Comparison of ENCODE assay signal across 9 cellular contexts in genomic region chr2:66437601-66438497, GRCh38. TPM values are rescaled to one million over a fixed set of nuclear protein-coding genes. Genes with fewer than 3 reads are reported as not detected.
DNase-seq lines count a peak whose midpoint lies in the region; ATAC-seq and TF ChIP-seq lines count a peak whose summit lies in the region.
"Had no signal": no experiment of that assay in that cellular context is flagged by ENCODE, and none has a peak within 500 bp of the region (broad histone marks: within the 10 kb centered on the region; RNA-seq: fewer than 3 reads in every experiment).

No MANE protein-coding gene starts in this region.

- H3K4me1 Mint-ChIP-seq in neural crest cell = peaks cover 45% of the 10 kb centered on the region

- no peaks in the 10 kb centered on the region for H4K20me1 ChIP-seq in fibroblast of lung (ENCODE audit: control insufficient read depth, extremely low read depth, insufficient read depth, low read length)

- no peaks in the 10 kb centered on the region for H3K9me3 Mint-ChIP-seq in neural crest cell

- H3K27ac ChIP-seq in AG04450 (ENCODE audit: low read depth, low read length) = peak overlapping the region; percentile 95
- peak overlapping the region; percentile 93 for H3K27ac ChIP-seq in fibroblast of lung (ENCODE audit: insufficient read depth, low read length)

- H2AFZ ChIP-seq in fibroblast of lung (ENCODE audit: low read length) = no peak overlapping the region

- H3K27me3 Mint-ChIP-seq in neural crest cell (ENCODE audit: low read depth) = peaks cover 90% of the 10 kb centered on the region

- peak overlapping the region; percentile 98 for H3K27ac Mint-ChIP-seq in neural crest cell (ENCODE audit: unreplicated experiment)

- in situ Hi-C loops in GM13977 (cut with MboI; ENCODE audit: low pct_unique_long_range_greater_than_20kb, low sequenced_read_pairs, unreplicated experiment) = loop anchor here (25.0 kb wide), 1 partner anchor 149 kb away; no protein-coding TSS in a partner anchor

- peaks cover 10% of the 10 kb centered on the region for H3K36me3 ChIP-seq in fibroblast of lung (ENCODE audit: control insufficient read depth, insufficient read depth, low read length)

- H3K4me3 ChIP-seq in AG04450 (ENCODE audit: low read depth, low read length) = peak overlapping the region; percentile 91
- H3K4me3 ChIP-seq in fibroblast of lung (replicated peaks in 1 of 4; ENCODE audit: control extremely low read depth in 1 of 4, insufficient read depth in 1 of 4, low read depth in 3 of 4, low read length in 4 of 4) = peak overlapping the region; percentile 67 to 100 (median 87)

- peaks cover 28% of the 10 kb centered on the region for H3K36me3 Mint-ChIP-seq in neural crest cell (ENCODE audit: low read depth)

- TF ChIP-seq CTCF in AG04450 (IDR thresholded peaks at IDR 0.05; ENCODE audit: low read depth, low read length) (no peak), fibroblast of lung (conservative IDR thresholded peaks at IDR 0.05 in 1 of 2, IDR thresholded peaks at IDR 0.05 in 1 of 2; ENCODE audit: low read depth in 1 of 2, low read length in 2 of 2) (no peak), neural crest cell (conservative IDR thresholded peaks at IDR 0.05) (no peak), GM13977 (IDR thresholded peaks at IDR 0.05; ENCODE audit: extremely low read depth, insufficient read depth, missing control alignments) (no peak)

- H3K4me1 ChIP-seq in fibroblast of lung (ENCODE audit: control insufficient read depth, extremely low read depth, insufficient read depth, low read length) = no peaks in the 10 kb centered on the region

- H3K9me3 ChIP-seq in AG04450 (ENCODE audit: control insufficient read depth, insufficient read depth, low read length) = no peaks in the 10 kb centered on the region; the same call in 1 of the 2 replicates
- no peaks in the 10 kb centered on the region for H3K9me3 ChIP-seq in fibroblast of lung (ENCODE audit: control insufficient read depth, insufficient read depth, low read depth, low read length)

- DNase-seq in AG04450 (ENCODE audit: low read depth, low spot score) = no peak
- peak; percentile 54 for DNase-seq in NCI-H2227 treated with DMSO at 0.1 percent for 48 hours (lab: John Stamatoyannopoulos, UW)
- peak; percentile 41 to 57 for DNase-seq in fibroblast of lung (ENCODE audit: low read depth in 2 of 2)
- no peak for DNase-seq in neural crest cell (ENCODE audit: low read depth, low spot score)
- DNase-seq in GM13977 (ENCODE audit: low spot score) = no peak
- no peak for DNase-seq in stimulated activated naive CD4-positive, alpha-beta T cell treated with Interleukin-2 at 50 U/mL for 16 hours (lab: John Stamatoyannopoulos, UW)
- DNase-seq: DMS 273 treated with DMSO at 0.1 percent for 48 hours had no signal

- POLR2A ChIA-PET in AG04450 (lab: Yijun Ruan, JAX) = interaction anchor here (0.8 to 6.8 kb wide), 3 partner anchors 8 to 571 kb away, joined by 3 to 113 read pairs (median 3); no protein-coding TSS in a partner anchor

- H3K27me3 ChIP-seq in AG04450 (ENCODE audit: control insufficient read depth, insufficient read depth, low read length) (no peaks in the 10 kb centered on the region), fibroblast of lung (ENCODE audit: control insufficient read depth, insufficient read depth, low read length) (no peaks in the 10 kb centered on the region)

- H3K9ac ChIP-seq in fibroblast of lung (ENCODE audit: insufficient read depth, low read length) = peak overlapping the region; percentile 61

- ATAC-seq in GM21515 (IDR thresholded peaks at IDR 0.05; ENCODE audit: unreplicated experiment) = no peak
- no peak for ATAC-seq in GM21526 (IDR thresholded peaks at IDR 0.05; ENCODE audit: low FRiP score, unreplicated experiment)

- H3K4me2 ChIP-seq in fibroblast of lung (ENCODE audit: extremely low read depth, insufficient read depth, low read length) = peak overlapping the region; percentile 95

- CTCF ChIA-PET in AG04450 (lab: Charles Lee) = interaction anchor here (0.6 to 1.0 kb wide), 2 partner anchors 9 to 885 kb away, joined by 3 to 7 read pairs; no protein-coding TSS in a partner anchor

- H3K4me3 Mint-ChIP-seq in neural crest cell = peak overlapping the region; percentile 96

- peaks cover 95% of the 10 kb centered on the region for H3K79me2 ChIP-seq in fibroblast of lung (ENCODE audit: control insufficient read depth, insufficient read depth, low read length)

RNA-seq across cellular contexts. Expression of gene MEIS1, which starts 2.9 kb away (rescaled TPM):
- polyA plus RNA-seq in AG04450 (2011; rRNA removed) (87.2 and 107 TPM in 2 replicates), fibroblast of lung (48.3 and 51.6 TPM in 2 replicates)
- polyA minus RNA-seq in AG04450 (2011; rRNA and poly(A)+ RNA removed) = 505 and 558 TPM in 2 replicates
- total RNA-seq in fibroblast of lung (119 and 139 TPM in 2 replicates), neural crest cell (101 and 107 TPM in 2 replicates)
- 43.2 and 44.1 TPM in 2 replicates for polyA plus RNA-seq in fibroblast of lung (2012)
- 62.6 and 69.9 TPM in 2 replicates for polyA minus RNA-seq in fibroblast of lung (ENCODE audit: low replicate concordance)

Comparison
In these comparisons a context has a peak if more than half of its experiments do, and no peak if none do; other contexts are left out.
1. DNase-seq: peak in NCI-H2227 treated with DMSO at 0.1 percent for 48 hours (single experiment) and fibroblast of lung (2 of 2); none in AG04450 (single experiment), neural crest cell (single experiment), GM13977 (single experiment) and stimulated activated naive CD4-positive, alpha-beta T cell treated with Interleukin-2 at 50 U/mL for 16 hours (single experiment).